In genomic region chr6:162671580-162672165, GRCh38 we compare ENCODE assay signal across 27 cellular contexts. TPM values are rescaled to one million over a fixed set of nuclear protein-coding genes. Genes with fewer than 3 reads are reported as not detected.
DNase-seq lines count a peak whose midpoint lies in the region; ATAC-seq, FAIRE-seq and TF ChIP-seq lines count a peak whose summit lies in the region.
"Had no signal": no experiment of that assay in that cellular context is flagged by ENCODE, and none has a peak within 500 bp of the region (broad histone marks: within the 10 kb centered on the region; RNA-seq: fewer than 3 reads in every experiment).

No MANE protein-coding gene starts in this region.

- H3K27me3 Mint-ChIP-seq in GM23338 (ENCODE audit: insufficient read depth, low read depth, poor library complexity) = no peaks in the 10 kb centered on the region
- no peaks in the 10 kb centered on the region for H3K27me3 Mint-ChIP-seq in stimulated activated naive B cell treated with anti-CD40 and anti-IgM and Interleukin-4, amounts not matched to agents 10 μg/mL and 1 μg/mL and 100 μg/mL, for 72 hours
- H3K27me3 Mint-ChIP-seq: CD4-positive, alpha-beta T cell had no signal

- no peak for DNase-seq in GM23338 (ENCODE audit: low spot score)
- peak; percentile 23 for DNase-seq in left cardiac atrium
- DNase-seq in neuronal stem cell (ENCODE audit: low spot score) = no peak
- no peak for DNase-seq in dorsolateral prefrontal cortex
- DNase-seq in stimulated activated naive B cell treated with anti-CD40 and anti-IgM and Interleukin-4, amounts not matched to agents 10 μg/mL and 1 μg/mL and 100 μg/mL, for 72 hours = no peak
- DNase-seq: AML-193; CD4-positive, alpha-beta T cell; GM23248; HFFc6; KBM-7; MV-4-11; NCI-H1105; NCI-H146; NCI-H1930; NCI-H2227 treated with DMSO at 0.1 percent for 48 hours; NCI-H526 treated with DMSO at 0.1 percent for 48 hours; RPMI8226; SHP77 treated with DMSO at 0.1 percent for 48 hours had no signal

- H3K4me1 ChIP-seq in GM23338 (ENCODE audit: insufficient read depth) (no peaks in the 10 kb centered on the region), neuronal stem cell (ENCODE audit: control insufficient read depth in 2 of 2, insufficient read depth in 1 of 2, low read depth in 1 of 2, low read length in 2 of 2) (peaks cover 6 to 10% of the 10 kb centered on the region in 2 donors)
- H3K4me1 ChIP-seq: A549; BLaER1 treated with 17β-estradiol and CSF1 and Interleukin-3, amounts not matched to agents 10 nM and 100 nM had no signal

- peak; percentile 41 for FAIRE-seq in colon (lab: Jason Lieb, UNC)
- FAIRE-seq: A549, D721Med, GM18507 had no signal

- H3K4me3 ChIP-seq in GM23338 = no peak overlapping the region
- H3K4me3 ChIP-seq in neuronal stem cell (ENCODE audit: low read length in 2 of 2) = no peak overlapping the region
- H3K4me3 ChIP-seq in dorsolateral prefrontal cortex = no peak overlapping the region
- H3K4me3 ChIP-seq: A549; BLaER1 treated with 17β-estradiol and CSF1 and Interleukin-3, amounts not matched to agents 10 nM and 100 nM; GM23248; HAP-1; SK-N-MC had no signal

- H2BK120ac ChIP-seq in neuronal stem cell (ENCODE audit: low read depth, low read length) = no peak overlapping the region

- H3K79me2 ChIP-seq in GM23338 (replicated peaks; ENCODE audit: insufficient read depth) = no peaks in the 10 kb centered on the region

- H3K4me1 Mint-ChIP-seq in GM23338 = no peaks in the 10 kb centered on the region; the same call in 2 of the 3 replicates
- H3K4me1 Mint-ChIP-seq in stimulated activated naive B cell treated with anti-CD40 and anti-IgM and Interleukin-4, amounts not matched to agents 10 μg/mL and 1 μg/mL and 100 μg/mL, for 72 hours = no peaks in the 10 kb centered on the region

- no peak overlapping the region for H2BK15ac ChIP-seq in neuronal stem cell (ENCODE audit: low read length)

- no peaks in the 10 kb centered on the region for H3F3A ChIP-seq in GM23338 (replicated peaks; ENCODE audit: low read depth)

- H3K4me2 ChIP-seq in GM23338 = no peak overlapping the region
- H3K4me2 ChIP-seq in neuronal stem cell (ENCODE audit: insufficient read depth, low read length, poor library complexity, severe bottlenecking) = no peak overlapping the region
- H3K4me2 ChIP-seq: A549; BLaER1 treated with 17β-estradiol and CSF1 and Interleukin-3, amounts not matched to agents 10 nM and 100 nM had no signal

- no peaks in the 10 kb centered on the region for H4K20me1 ChIP-seq in GM23338 (replicated peaks; ENCODE audit: insufficient read depth)
- H4K20me1 ChIP-seq: BLaER1 treated with 17β-estradiol and CSF1 and Interleukin-3, amounts not matched to agents 10 nM and 100 nM had no signal

- H3K27ac Mint-ChIP-seq in GM23338 = no peak overlapping the region
- H3K27ac Mint-ChIP-seq in stimulated activated naive B cell treated with anti-CD40 and anti-IgM and Interleukin-4, amounts not matched to agents 10 μg/mL and 1 μg/mL and 100 μg/mL, for 72 hours = no peak overlapping the region
- H3K27ac Mint-ChIP-seq: CD4-positive, alpha-beta T cell; HFFc6 had no signal

- peak overlapping the region; percentile 93 for H3K23ac ChIP-seq in neuronal stem cell (ENCODE audit: low read depth, low read length, poor library complexity)

- no peak overlapping the region for H4K8ac ChIP-seq in neuronal stem cell (ENCODE audit: low read depth, low read length)

- H3K36me3 ChIP-seq in GM23338 (ENCODE audit: insufficient read depth) (no peaks in the 10 kb centered on the region), neuronal stem cell (replicated peaks in 1 of 2; ENCODE audit: control insufficient read depth in 2 of 2, insufficient read depth in 2 of 2, low read length in 2 of 2) (peaks cover 0 to 2% of the 10 kb centered on the region in 2 donors)
- H3K36me3 ChIP-seq: BLaER1 treated with 17β-estradiol and CSF1 and Interleukin-3, amounts not matched to agents 10 nM and 100 nM; HAP-1 had no signal

- intact Hi-C loops in left cardiac atrium (cut with DNase I) = no loop called here
- intact Hi-C loops in dorsolateral prefrontal cortex (cut with DNase I) = no loop called here

- no CpG with 5 or more reads among the region's 4 CpGs for WGBS in neuronal stem cell (ENCODE audit: extremely low coverage in 2 of 2, insufficient read length in 2 of 2, insufficient replicate concordance in 1 of 2), 2 donors

- H3K18ac ChIP-seq in neuronal stem cell (ENCODE audit: low read length) = peak overlapping the region; percentile 78

- no peaks in the 10 kb centered on the region for H3K36me3 Mint-ChIP-seq in GM23338 (ENCODE audit: low read depth)
- peaks cover 2 to 3% of the 10 kb centered on the region in 2 donors for H3K36me3 Mint-ChIP-seq in stimulated activated naive B cell treated with anti-CD40 and anti-IgM and Interleukin-4, amounts not matched to agents 10 μg/mL and 1 μg/mL and 100 μg/mL, for 72 hours

- no peak overlapping the region for H3K27ac ChIP-seq in GM23338 (ENCODE audit: low read depth)
- no peak overlapping the region for H3K27ac ChIP-seq in neuronal stem cell (replicated peaks; ENCODE audit: low read length)
- no peak overlapping the region for H3K27ac ChIP-seq in dorsolateral prefrontal cortex
- H3K27ac ChIP-seq: A549; BLaER1 treated with 17β-estradiol and CSF1 and Interleukin-3, amounts not matched to agents 10 nM and 100 nM; GM23248; SK-N-MC had no signal

- H3K9ac ChIP-seq in neuronal stem cell (ENCODE audit: low read depth, low read length, poor library complexity) = no peak overlapping the region
- H3K9ac ChIP-seq: BLaER1 treated with 17β-estradiol and CSF1 and Interleukin-3, amounts not matched to agents 10 nM and 100 nM; GM23248 had no signal

- H3K27me3 ChIP-seq in GM23338 (ENCODE audit: insufficient read depth) (no peaks in the 10 kb centered on the region), neuronal stem cell (ENCODE audit: control insufficient read depth in 3 of 3, insufficient read depth in 3 of 3, low read depth in 1 of 3, low read length in 3 of 3) (no peaks in the 10 kb centered on the region), dorsolateral prefrontal cortex (no peaks in the 10 kb centered on the region)
- H3K27me3 ChIP-seq: BLaER1 treated with 17β-estradiol and CSF1 and Interleukin-3, amounts not matched to agents 10 nM and 100 nM had no signal

- no peaks in the 10 kb centered on the region for H3K9me2 ChIP-seq in GM23338 (ENCODE audit: insufficient read depth)

- TF ChIP-seq CTCF in GM23338 (conservative IDR thresholded peaks at IDR 0.05; ENCODE audit: low read depth in 2 of 2) (no peak), dorsolateral prefrontal cortex (IDR thresholded peaks at IDR 0.05 in 54 of 56, conservative IDR thresholded peaks at IDR 0.05 in 2 of 56; ENCODE audit: low read depth in 1 of 56, partially characterized antibody in 56 of 56) (no peak)

- no peak overlapping the region for H2BK12ac ChIP-seq in neuronal stem cell (ENCODE audit: low read length)

- ATAC-seq in GM23338 (peak; percentile 38; the same call in 1 of the 3 replicates), left cardiac atrium (peak; percentile 41 to 53), GM21737 (IDR thresholded peaks at IDR 0.05; ENCODE audit: unreplicated experiment) (no peak)
- ATAC-seq in stimulated activated naive B cell treated with anti-CD40 and anti-IgM and Interleukin-4, amounts not matched to agents 10 μg/mL and 1 μg/mL and 100 μg/mL, for 72 hours (replicated peaks) = no peak
- ATAC-seq: A549 had no signal

- H3K9me3 Mint-ChIP-seq in GM23338 = no peaks in the 10 kb centered on the region
- peaks cover 5 to 6% of the 10 kb centered on the region in 2 donors for H3K9me3 Mint-ChIP-seq in stimulated activated naive B cell treated with anti-CD40 and anti-IgM and Interleukin-4, amounts not matched to agents 10 μg/mL and 1 μg/mL and 100 μg/mL, for 72 hours
- H3K9me3 Mint-ChIP-seq: CD4-positive, alpha-beta T cell had no signal

- H3K14ac ChIP-seq in neuronal stem cell (ENCODE audit: low read length) = no peak overlapping the region

- H3K9me3 ChIP-seq in neuronal stem cell (replicated peaks in 1 of 2; ENCODE audit: control insufficient read depth in 2 of 2, insufficient read depth in 1 of 2, low read depth in 1 of 2, low read length in 2 of 2) = peaks cover 0 to 3% of the 10 kb centered on the region in 2 donors
- H3K9me3 ChIP-seq: A549; BLaER1 treated with 17β-estradiol and CSF1 and Interleukin-3, amounts not matched to agents 10 nM and 100 nM; HAP-1 had no signal

- no peak overlapping the region for H3K4ac ChIP-seq in neuronal stem cell (ENCODE audit: low read length)

- no peak overlapping the region for H2AK5ac ChIP-seq in neuronal stem cell (ENCODE audit: low read depth, low read length)

- H4K91ac ChIP-seq in neuronal stem cell (ENCODE audit: low read depth, low read length, poor library complexity) = no peak overlapping the region

- no peak overlapping the region for H3K4me3 Mint-ChIP-seq in GM23338
- no peak overlapping the region for H3K4me3 Mint-ChIP-seq in stimulated activated naive B cell treated with anti-CD40 and anti-IgM and Interleukin-4, amounts not matched to agents 10 μg/mL and 1 μg/mL and 100 μg/mL, for 72 hours
- H3K4me3 Mint-ChIP-seq: CD4-positive, alpha-beta T cell; HFFc6 had no signal

- no peak overlapping the region for H2BK5ac ChIP-seq in neuronal stem cell (ENCODE audit: low read length)

- no peaks in the 10 kb centered on the region for H3K79me1 ChIP-seq in neuronal stem cell (ENCODE audit: low read depth, low read length)

- H2AFZ ChIP-seq in GM23338 (no peak overlapping the region), neuronal stem cell (ENCODE audit: low read length) (no peak overlapping the region)
- H2AFZ ChIP-seq: GM23248 had no signal

RNA-seq across cellular contexts. Expression of gene PRKN, which starts 55.9 kb away (rescaled TPM):
- 0.10 and 0.39 TPM in 2 replicates for total RNA-seq in GM23338 (2014; rRNA removed; shearing (Covaris generic))
- 0.64 and 0.84 TPM in 2 replicates for polyA plus RNA-seq in GM23338 (2016; fragmentation: Nextera tagmentation; extraction: Ambion mirVana)
- total RNA-seq in left cardiac atrium = 10 to 100 TPM; 13.8 to 22.2 TPM
- 2.9 TPM for polyA plus RNA-seq in neuronal stem cell (2013, experiment 1 of 2)
- 3.2 TPM for polyA plus RNA-seq in neuronal stem cell (2013, experiment 2 of 2)
- total RNA-seq in dorsolateral prefrontal cortex = 10 to 100 TPM; 13.1 to 41.5 (median 26.1) TPM

RNA-seq across cellular contexts. Expression of gene PACRG, which starts 56.1 kb away (rescaled TPM):
- 0.17 and 1.7 TPM in 2 replicates for total RNA-seq in GM23338 (2014; rRNA removed; shearing (Covaris generic))
- 0.52 and 0.68 TPM in 2 replicates for polyA plus RNA-seq in GM23338 (2016; fragmentation: Nextera tagmentation; extraction: Ambion mirVana)
- total RNA-seq in left cardiac atrium (1 to 10 TPM; 3.2 to 4.5 TPM), dorsolateral prefrontal cortex (10 to 100 TPM in 100 of 120 experiments, 1 to 10 TPM in 20; 4.8 to 37.4 (median 13.1) TPM)
- polyA plus RNA-seq in neuronal stem cell (2013, experiment 1 of 2) = 0.89 TPM
- 1.3 TPM for polyA plus RNA-seq in neuronal stem cell (2013, experiment 2 of 2)
- total RNA-seq: GM23248, HFFc6, MCF 10A had no signal
- polyA plus RNA-seq: GM23248 had no signal

Comparison
In these comparisons a context has a peak if more than half of its experiments do, and no peak if none do; other contexts are left out.
1. ATAC-seq: peak in GM23338 (single experiment) and left cardiac atrium (2 of 2); none in GM21737 (single experiment) and stimulated activated naive B cell treated with anti-CD40 and anti-IgM and Interleukin-4, amounts not matched to agents 10 μg/mL and 1 μg/mL and 100 μg/mL, for 72 hours (0 of 2).
2. RNA of gene PRKN, which starts 55.9 kb away (total RNA-seq): 13.1 to 41.5 TPM in dorsolateral prefrontal cortex and 13.8 to 22.2 TPM in left cardiac atrium; 0.10 to 0.39 TPM in GM23338; every median in the first group is over 10 times any median in the second.